14 cellular contexts compared by ENCODE assay signal in genomic region chrX:136674270-136674986, GRCh38. TPM values are rescaled to one million over a fixed set of nuclear protein-coding genes. Genes with fewer than 3 reads are reported as not detected.
DNase-seq lines count a peak whose midpoint lies in the region; ATAC-seq and TF ChIP-seq lines count a peak whose summit lies in the region.
"Had no signal": no experiment of that assay in that cellular context is flagged by ENCODE, and none has a peak within 500 bp of the region (broad histone marks: within the 10 kb centered on the region; RNA-seq: fewer than 3 reads in every experiment).

No MANE protein-coding gene starts in this region.

- CTCF ChIA-PET in CD4-positive, alpha-beta memory T cell (lab: Charles Lee; ENCODE audit: partially characterized antibody): interaction anchor here (1.0 to 2.1 kb wide), 10 partner anchors 13 to 66 kb away, joined by 3 to 7 read pairs (median 4); no protein-coding TSS in a partner anchor

- peak overlapping the region; percentile 58 for H3K27ac ChIP-seq in CD4-positive, alpha-beta memory T cell (ENCODE audit: low read depth, low read length)
- no peak overlapping the region for H3K27ac ChIP-seq in sigmoid colon

- H3K36me3 Mint-ChIP-seq in CD4-positive, alpha-beta memory T cell: peaks cover 20 to 52% of the 10 kb centered on the region in 2 donors
- peaks cover 45% of the 10 kb centered on the region for H3K36me3 Mint-ChIP-seq in activated naive CD8-positive, alpha-beta T cell treated with anti-CD3 and anti-CD28 coated beads, Interleukin-2, amount 50 U/mL, for 24 hours (ENCODE audit: low read depth)

- TF ChIP-seq CTCF in sigmoid colon (IDR thresholded peaks at IDR 0.05): no peak

- 56 to 61% methylated on average over 5 of the region's 5 CpGs for WGBS in sigmoid colon, 2 donors

- TF ChIP-seq POLR2A in sigmoid colon (IDR thresholded peaks at IDR 0.05): no peak

- peaks cover 98% of the 10 kb centered on the region for H3K4me1 ChIP-seq in CD4-positive, alpha-beta memory T cell (ENCODE audit: insufficient read depth, low read length)
- H3K4me1 ChIP-seq in sigmoid colon: no peaks in the 10 kb centered on the region

- POLR2A ChIA-PET in CD4-positive, alpha-beta memory T cell (lab: Charles Lee; ENCODE audit: partially characterized antibody): interaction anchor here (0.9 to 14.8 kb wide), 26 partner anchors 9 to 206 kb away, joined by 3 to 163 read pairs (median 8); partner anchors contain the start of gene RBMX

- DNase-seq in CD4-positive, alpha-beta memory T cell: peak; percentile 64 to 79 (median 75)
- DNase-seq in activated naive CD8-positive, alpha-beta T cell treated with anti-CD3 and anti-CD28 coated beads, Interleukin-2, amount 50 U/mL, for 24 hours: no peak
- DNase-seq in hippocampal formation (lab: John Stamatoyannopoulos, UW) (no peak), sigmoid colon (no peak), NCI-H2196 treated with DMSO at 0.1 percent for 48 hours (lab: John Stamatoyannopoulos, UW; ENCODE audit: unreplicated experiment) (no peak), iPS-NIHi11 (ENCODE audit: low spot score) (no peak)
- DNase-seq: BE2C; EL; NCI-H2171; retina; stimulated activated CD4-positive, alpha-beta T cell treated with anti-CD3 and anti-CD28 coated beads, Interleukin-4, amount 100 ng/mL, for 24 hours had no signal

- H3K27me3 ChIP-seq in CD4-positive, alpha-beta memory T cell (ENCODE audit: insufficient read depth, low read length): no peaks in the 10 kb centered on the region
- no peaks in the 10 kb centered on the region for H3K27me3 ChIP-seq in sigmoid colon
- H3K27me3 ChIP-seq: BE2C had no signal

- no peak for TF ChIP-seq EP300 in sigmoid colon (IDR thresholded peaks at IDR 0.05)

- H3K4me1 Mint-ChIP-seq in CD4-positive, alpha-beta memory T cell: peaks cover 68 to 100% (median 79%) of the 10 kb centered on the region in 4 donors
- H3K4me1 Mint-ChIP-seq in activated naive CD8-positive, alpha-beta T cell treated with anti-CD3 and anti-CD28 coated beads, Interleukin-2, amount 50 U/mL, for 24 hours: peaks cover 79% of the 10 kb centered on the region

- H3K27ac Mint-ChIP-seq in CD4-positive, alpha-beta memory T cell: peak overlapping the region; percentile 89 to 99 (median 94)
- H3K27ac Mint-ChIP-seq in activated naive CD8-positive, alpha-beta T cell treated with anti-CD3 and anti-CD28 coated beads, Interleukin-2, amount 50 U/mL, for 24 hours: peak overlapping the region; percentile 50

- peak overlapping the region; percentile 37 to 91 (median 78) for H3K4me3 Mint-ChIP-seq in CD4-positive, alpha-beta memory T cell
- peak overlapping the region; percentile 29 for H3K4me3 Mint-ChIP-seq in activated naive CD8-positive, alpha-beta T cell treated with anti-CD3 and anti-CD28 coated beads, Interleukin-2, amount 50 U/mL, for 24 hours

- no peaks in the 10 kb centered on the region for H3K27me3 Mint-ChIP-seq in CD4-positive, alpha-beta memory T cell
- H3K27me3 Mint-ChIP-seq in activated naive CD8-positive, alpha-beta T cell treated with anti-CD3 and anti-CD28 coated beads, Interleukin-2, amount 50 U/mL, for 24 hours: no peaks in the 10 kb centered on the region

- ATAC-seq in GM18867 (IDR thresholded peaks at IDR 0.05; ENCODE audit: unreplicated experiment): peak; percentile 31
- ATAC-seq in HG03432 (IDR thresholded peaks at IDR 0.05; ENCODE audit: unreplicated experiment): peak; percentile 34
- ATAC-seq in activated naive CD8-positive, alpha-beta T cell treated with anti-CD3 and anti-CD28 coated beads, Interleukin-2, amount 50 U/mL, for 24 hours: no peak

- intact Hi-C loops in CD4-positive, alpha-beta memory T cell (cut with micrococcal nuclease): loop anchor here (1.0 to 2.0 kb wide), 4 partner anchors 15 to 66 kb away; no protein-coding TSS in a partner anchor
- intact Hi-C loops in sigmoid colon (cut with DNase I): no loop called here

- peaks cover 5% of the 10 kb centered on the region for H3K36me3 ChIP-seq in CD4-positive, alpha-beta memory T cell (ENCODE audit: insufficient read depth, low read length)
- H3K36me3 ChIP-seq in sigmoid colon: peaks cover 0 to 15% (median 0%) of the 10 kb centered on the region in 4 donors
- H3K36me3 ChIP-seq: BE2C had no signal

- H3K9me3 ChIP-seq in CD4-positive, alpha-beta memory T cell (ENCODE audit: control insufficient read depth in 1 of 2, low read length in 2 of 2): no peaks in the 10 kb centered on the region
- no peaks in the 10 kb centered on the region for H3K9me3 ChIP-seq in sigmoid colon
- H3K9me3 ChIP-seq: BE2C had no signal

- peak overlapping the region in 1 of 2 donors; percentile 12 for H3K4me3 ChIP-seq in CD4-positive, alpha-beta memory T cell (ENCODE audit: low read length in 2 of 2)
- H3K4me3 ChIP-seq in sigmoid colon: no peak overlapping the region

- H3K9me3 Mint-ChIP-seq in CD4-positive, alpha-beta memory T cell: no peaks in the 10 kb centered on the region
- H3K9me3 Mint-ChIP-seq in activated naive CD8-positive, alpha-beta T cell treated with anti-CD3 and anti-CD28 coated beads, Interleukin-2, amount 50 U/mL, for 24 hours: no peaks in the 10 kb centered on the region

RNA-seq across cellular contexts. Expression of gene CD40LG, which starts 26.5 kb away (rescaled TPM):
- 10 to 100 TPM; 68.4 to 75.0 TPM for total RNA-seq in CD4-positive, alpha-beta memory T cell
- polyA plus RNA-seq in CD4-positive, alpha-beta memory T cell: 100 to 1,000 TPM; 109 to 137 TPM
- under 1 TPM in 3 of 4 donors, not detected in 1; 0.27 to 0.36 (median 0.33) TPM for total RNA-seq in sigmoid colon
- 1 to 10 TPM in 1 of 3 donors, not detected in 2; 2.6 TPM for polyA plus RNA-seq in sigmoid colon
- total RNA-seq: M059J had no signal

Comparison
In these comparisons a context has a peak if more than half of its experiments do, and no peak if none do; other contexts are left out.
1. DNase-seq: peak in CD4-positive, alpha-beta memory T cell (5 of 5); none in activated naive CD8-positive, alpha-beta T cell treated with anti-CD3 and anti-CD28 coated beads, Interleukin-2, amount 50 U/mL, for 24 hours (single experiment), hippocampal formation (0 of 2), sigmoid colon (single experiment), NCI-H2196 treated with DMSO at 0.1 percent for 48 hours (single experiment) and iPS-NIHi11 (single experiment).
2. RNA of gene CD40LG, which starts 26.5 kb away (total RNA-seq): 68.4 to 75.0 TPM in CD4-positive, alpha-beta memory T cell; 0.27 to 0.36 TPM in sigmoid colon; every median in the first group is over 10 times any median in the second.